1 cellular context compared by ENCODE assay signal in the genomic region with DNA sequence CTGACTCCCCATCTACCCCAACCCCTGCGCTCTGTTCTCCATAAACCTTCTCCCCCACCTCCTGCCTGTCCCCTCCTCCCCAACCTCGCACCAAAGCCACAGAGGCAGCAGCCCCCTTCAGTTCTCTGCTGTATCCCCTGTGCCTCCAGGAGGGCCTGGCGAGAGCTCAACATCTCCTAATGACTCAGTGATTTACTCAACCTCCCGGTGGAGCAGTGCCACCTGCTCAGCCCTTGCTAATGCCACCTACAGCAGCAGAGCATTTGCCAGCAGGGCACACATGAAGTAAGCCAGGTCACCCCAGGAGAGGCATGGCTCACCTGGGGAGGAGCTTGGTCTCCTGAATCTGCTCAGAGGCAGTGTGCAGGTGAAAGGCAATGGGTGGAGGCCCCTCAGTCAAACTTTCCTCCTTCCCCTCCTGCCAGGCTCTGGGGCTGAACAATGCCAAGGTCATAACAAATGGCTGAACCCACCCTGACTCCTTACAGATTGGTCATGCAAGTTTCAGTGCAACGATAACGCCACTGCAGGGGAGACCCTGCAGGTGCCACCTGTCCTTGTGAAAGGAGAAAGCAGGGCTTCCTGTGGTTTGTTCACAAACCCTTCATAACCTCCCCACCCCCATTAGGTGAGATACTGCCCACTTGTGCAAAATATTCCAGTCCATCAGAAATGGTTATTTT.
TF ChIP-seq lines count a peak whose summit lies in the region.

No MANE protein-coding gene starts in this region.

TF ChIP-seq in A549, 52 proteins besides CTCF, POLR2A, EP300 and RAD21 (continued from another document):
- TF ChIP-seq, protein P1, sequence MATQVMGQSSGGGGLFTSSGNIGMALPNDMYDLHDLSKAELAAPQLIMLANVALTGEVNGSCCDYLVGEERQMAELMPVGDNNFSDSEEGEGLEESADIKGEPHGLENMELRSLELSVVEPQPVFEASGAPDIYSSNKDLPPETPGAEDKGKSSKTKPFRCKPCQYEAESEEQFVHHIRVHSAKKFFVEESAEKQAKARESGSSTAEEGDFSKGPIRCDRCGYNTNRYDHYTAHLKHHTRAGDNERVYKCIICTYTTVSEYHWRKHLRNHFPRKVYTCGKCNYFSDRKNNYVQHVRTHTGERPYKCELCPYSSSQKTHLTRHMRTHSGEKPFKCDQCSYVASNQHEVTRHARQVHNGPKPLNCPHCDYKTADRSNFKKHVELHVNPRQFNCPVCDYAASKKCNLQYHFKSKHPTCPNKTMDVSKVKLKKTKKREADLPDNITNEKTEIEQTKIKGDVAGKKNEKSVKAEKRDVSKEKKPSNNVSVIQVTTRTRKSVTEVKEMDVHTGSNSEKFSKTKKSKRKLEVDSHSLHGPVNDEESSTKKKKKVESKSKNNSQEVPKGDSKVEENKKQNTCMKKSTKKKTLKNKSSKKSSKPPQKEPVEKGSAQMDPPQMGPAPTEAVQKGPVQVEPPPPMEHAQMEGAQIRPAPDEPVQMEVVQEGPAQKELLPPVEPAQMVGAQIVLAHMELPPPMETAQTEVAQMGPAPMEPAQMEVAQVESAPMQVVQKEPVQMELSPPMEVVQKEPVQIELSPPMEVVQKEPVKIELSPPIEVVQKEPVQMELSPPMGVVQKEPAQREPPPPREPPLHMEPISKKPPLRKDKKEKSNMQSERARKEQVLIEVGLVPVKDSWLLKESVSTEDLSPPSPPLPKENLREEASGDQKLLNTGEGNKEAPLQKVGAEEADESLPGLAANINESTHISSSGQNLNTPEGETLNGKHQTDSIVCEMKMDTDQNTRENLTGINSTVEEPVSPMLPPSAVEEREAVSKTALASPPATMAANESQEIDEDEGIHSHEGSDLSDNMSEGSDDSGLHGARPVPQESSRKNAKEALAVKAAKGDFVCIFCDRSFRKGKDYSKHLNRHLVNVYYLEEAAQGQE (IDR thresholded peaks at IDR 0.05): no peak
- TF ChIP-seq, protein P2, sequence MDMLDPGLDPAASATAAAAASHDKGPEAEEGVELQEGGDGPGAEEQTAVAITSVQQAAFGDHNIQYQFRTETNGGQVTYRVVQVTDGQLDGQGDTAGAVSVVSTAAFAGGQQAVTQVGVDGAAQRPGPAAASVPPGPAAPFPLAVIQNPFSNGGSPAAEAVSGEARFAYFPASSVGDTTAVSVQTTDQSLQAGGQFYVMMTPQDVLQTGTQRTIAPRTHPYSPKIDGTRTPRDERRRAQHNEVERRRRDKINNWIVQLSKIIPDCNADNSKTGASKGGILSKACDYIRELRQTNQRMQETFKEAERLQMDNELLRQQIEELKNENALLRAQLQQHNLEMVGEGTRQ (IDR thresholded peaks at IDR 0.05): no peak
- TF ChIP-seq KDM5A (IDR thresholded peaks at IDR 0.05) (no peak), KDM1A (IDR thresholded peaks at IDR 0.05; ENCODE audit: low read depth) (no peak)
TF ChIP-seq in A549: peak in this region for 0.
